ENCODE assay signal across 7 cellular contexts in the genomic region with DNA sequence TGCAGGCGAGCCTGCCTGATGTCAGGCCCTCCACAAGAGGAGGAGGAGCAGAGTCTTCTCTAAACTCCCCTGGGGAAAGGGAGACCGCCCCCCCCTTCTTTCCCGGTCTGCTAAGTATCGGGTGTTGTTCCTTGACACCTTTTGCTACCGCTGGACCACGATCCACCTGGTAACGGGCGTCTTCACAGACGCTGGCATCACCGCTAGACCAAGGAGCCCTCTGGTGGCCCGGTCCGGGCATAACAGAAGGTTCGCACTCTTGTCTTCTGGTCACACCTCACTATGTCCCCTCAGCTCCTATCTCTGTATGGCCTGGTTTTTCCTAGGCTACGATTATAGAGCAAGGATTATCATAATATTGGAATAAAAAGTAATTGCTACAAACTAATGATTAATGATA.
DNase-seq lines count a peak whose midpoint lies in the region; TF ChIP-seq lines count a peak whose summit lies in the region.
"Not testable (repeated sequence)": the region's sequence is repeated elsewhere in the genome, so short reads cannot be mapped to it uniquely, and the experiment has no call there.

No MANE protein-coding gene starts in this region.

- H3K27ac Mint-ChIP-seq in activated CD4-positive, alpha-beta memory T cell treated with anti-CD3 and anti-CD28 coated beads for 36 hours, result not testable (repeated sequence)

- H3K4me2 ChIP-seq in OCI-LY7 (ENCODE audit: low read length), result not testable (repeated sequence)

- in situ Hi-C loops in astrocyte of the cerebellum (cut with HindIII; ENCODE audit: low sequenced_read_pairs), result not testable (repeated sequence)

- H3K36me3 ChIP-seq in OCI-LY7 (ENCODE audit: insufficient read depth, low read length), result not testable (repeated sequence)

- not testable (repeated sequence) for H3K36me3 Mint-ChIP-seq in activated CD4-positive, alpha-beta memory T cell treated with anti-CD3 and anti-CD28 coated beads for 36 hours

- not testable (repeated sequence) for H3K9me3 ChIP-seq in OCI-LY7 (ENCODE audit: low read length)

- POLR2A ChIA-PET in GM10248 (lab: Yijun Ruan, JAX); OCI-LY7 (lab: Charles Lee); activated CD4-positive, alpha-beta memory T cell treated with anti-CD3 and anti-CD28 coated beads for 36 hours (lab: Charles Lee): not testable (repeated sequence)

- not testable (repeated sequence) for H3K9me2 ChIP-seq in OCI-LY7 (ENCODE audit: insufficient read depth, low read length)

- DNase-seq in GM10248 (ENCODE audit: extremely low spot score); astrocyte of the cerebellum (ENCODE audit: low read depth): not testable (repeated sequence)
- peak; percentile 59 for DNase-seq in OCI-LY7 (ENCODE audit: low spot score)
- peak; percentile 86 for DNase-seq in activated CD4-positive, alpha-beta memory T cell treated with anti-CD3 and anti-CD28 coated beads for 36 hours
- DNase-seq in glomerular visceral epithelial cell (ENCODE audit: extremely low spot score), result peak; percentile 16
- DNase-seq in mucosa of gallbladder (ENCODE audit: low spot score), result peak; percentile 71
- DNase-seq in stimulated activated CD4-positive, alpha-beta T cell treated with anti-CD3 and anti-CD28 coated beads, Interleukin-2, amount 100 ng/mL, for 4 hours (ENCODE audit: low read depth), result peak; percentile 25

- CTCF ChIA-PET in GM10248 (lab: Yijun Ruan, JAX); OCI-LY7 (lab: Charles Lee; ENCODE audit: unreplicated experiment); activated CD4-positive, alpha-beta memory T cell treated with anti-CD3 and anti-CD28 coated beads for 36 hours (lab: Charles Lee): not testable (repeated sequence)

- not testable (repeated sequence) for H2AFZ ChIP-seq in OCI-LY7 (ENCODE audit: low read length)

- not testable (repeated sequence) for H3K27me3 Mint-ChIP-seq in activated CD4-positive, alpha-beta memory T cell treated with anti-CD3 and anti-CD28 coated beads for 36 hours

- not testable (repeated sequence) for H3K4me1 ChIP-seq in OCI-LY7 (ENCODE audit: insufficient read depth, low read length, poor library complexity, severe bottlenecking)

- not testable (repeated sequence) for BruUV-seq in OCI-LY7 (replicated peaks; lab: Mats Ljungman, UMichigan)

- not testable (repeated sequence) for H3K79me2 ChIP-seq in OCI-LY7 (ENCODE audit: insufficient read depth, low read depth, low read length)

- not testable (repeated sequence) for H3K4me3 ChIP-seq in OCI-LY7 (ENCODE audit: low read depth, low read length, poor library complexity, severe bottlenecking); astrocyte of the cerebellum (ENCODE audit: low read depth, low read length)

- H3K4me1 Mint-ChIP-seq in activated CD4-positive, alpha-beta memory T cell treated with anti-CD3 and anti-CD28 coated beads for 36 hours (ENCODE audit: low read depth), result not testable (repeated sequence)

- not testable (repeated sequence) for H3K4me3 Mint-ChIP-seq in activated CD4-positive, alpha-beta memory T cell treated with anti-CD3 and anti-CD28 coated beads for 36 hours

- TF ChIP-seq CTCF in GM10248 (IDR thresholded peaks at IDR 0.05; ENCODE audit: control extremely low read depth, extremely low read depth, low read depth, missing control alignments), result peak; percentile 41
- TF ChIP-seq CTCF in OCI-LY7 (conservative IDR thresholded peaks at IDR 0.05; ENCODE audit: low read length), result peak; percentile 50
- TF ChIP-seq CTCF in astrocyte of the cerebellum (IDR thresholded peaks at IDR 0.05; ENCODE audit: low read depth, low read length, missing control alignments), result peak; percentile 22

- not testable (repeated sequence) for H3K27ac ChIP-seq in OCI-LY7 (ENCODE audit: low read depth, low read length, poor library complexity, severe bottlenecking)

- not testable (repeated sequence) for H3K9me3 Mint-ChIP-seq in activated CD4-positive, alpha-beta memory T cell treated with anti-CD3 and anti-CD28 coated beads for 36 hours

- intact Hi-C loops in OCI-LY7 (cut with micrococcal nuclease; ENCODE audit: unreplicated experiment), result loop anchor here (5.0 kb wide), 2 partner anchors 142 to 247 kb away; no protein-coding TSS in a partner anchor
- intact Hi-C loops in activated CD4-positive, alpha-beta memory T cell treated with anti-CD3 and anti-CD28 coated beads for 36 hours (cut with micrococcal nuclease), result loop anchor here (5.0 to 10.0 kb wide), 2 partner anchors 77 to 140 kb away; no protein-coding TSS in a partner anchor

- not testable (repeated sequence) for H4K20me1 ChIP-seq in OCI-LY7 (ENCODE audit: insufficient read depth, low read length)
